In the genomic region with DNA sequence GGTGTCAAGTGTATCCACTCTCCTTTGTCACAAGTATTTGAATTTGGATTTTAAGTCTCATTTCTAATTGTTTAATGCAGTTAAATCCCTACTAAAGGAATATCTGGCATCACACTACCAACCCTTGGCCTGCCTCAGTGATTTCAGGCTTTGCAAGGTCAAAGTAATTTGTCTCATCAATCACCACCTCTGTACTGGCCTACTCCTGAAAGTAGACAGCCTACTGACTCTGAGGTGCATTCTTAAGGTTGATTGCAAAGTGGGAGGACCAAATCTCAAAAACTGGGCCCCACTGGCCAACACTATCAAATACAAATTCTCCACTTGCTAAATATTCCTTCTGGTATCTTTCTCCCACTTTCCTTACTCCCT, we compare ENCODE assay signal across 16 cellular contexts. TPM values are rescaled to one million over a fixed set of nuclear protein-coding genes. Genes with fewer than 3 reads are reported as not detected.
DNase-seq lines count a peak whose midpoint lies in the region; ATAC-seq and TF ChIP-seq lines count a peak whose summit lies in the region.
"Had no signal": no experiment of that assay in that cellular context is flagged by ENCODE, and none has a peak within 500 bp of the region (broad histone marks: within the 10 kb centered on the region; RNA-seq: fewer than 3 reads in every experiment).

No MANE protein-coding gene starts in this region.

- no peak overlapping the region for H3K4me3 Mint-ChIP-seq in type B pancreatic cell
- no peak overlapping the region for H3K4me3 Mint-ChIP-seq in T-helper 17 cell
- H3K4me3 Mint-ChIP-seq: brain had no signal

- peaks cover 7% of the 10 kb centered on the region for H3K4me1 Mint-ChIP-seq in type B pancreatic cell (ENCODE audit: unreplicated experiment)
- H3K4me1 Mint-ChIP-seq in T-helper 17 cell: peaks cover 3% of the 10 kb centered on the region
- H3K4me1 Mint-ChIP-seq: brain had no signal

- H3K9me3 Mint-ChIP-seq in activated naive CD4-positive, alpha-beta T cell treated with anti-CD3 and anti-CD28 coated beads, Interleukin-2, amount 50 U/mL, for 72 hours: no peaks in the 10 kb centered on the region
- no peaks in the 10 kb centered on the region for H3K9me3 Mint-ChIP-seq in type B pancreatic cell

- peak; percentile 31 to 32 for ATAC-seq in activated naive CD4-positive, alpha-beta T cell treated with anti-CD3 and anti-CD28 coated beads, Interleukin-2, amount 50 U/mL, for 72 hours
- ATAC-seq in GM21619 (IDR thresholded peaks at IDR 0.05; ENCODE audit: unreplicated experiment) (peak; percentile 27), HG03378 (IDR thresholded peaks at IDR 0.05; ENCODE audit: unreplicated experiment) (peak; percentile 32), T-helper 17 cell (no peak)

- H3K9me3 ChIP-seq in T-helper 17 cell (ENCODE audit: control insufficient read depth, low read length, poor library complexity, severe bottlenecking): no peaks in the 10 kb centered on the region

- no peak for DNase-seq in activated naive CD4-positive, alpha-beta T cell treated with anti-CD3 and anti-CD28 coated beads, Interleukin-2, amount 50 U/mL, for 72 hours (ENCODE audit: low spot score in 2 of 2)
- no peak for DNase-seq in activated naive CD4-positive, alpha-beta T cell (lab: John Stamatoyannopoulos, UW)
- no peak for DNase-seq in type B pancreatic cell (ENCODE audit: extremely low spot score, unreplicated experiment)
- no peak for DNase-seq in T-helper 17 cell
- no peak for DNase-seq in NCI-H82 treated with DMSO at 0.1 percent for 48 hours (lab: John Stamatoyannopoulos, UW; ENCODE audit: unreplicated experiment)
- no peak for DNase-seq in iPS-NIHi7 (ENCODE audit: extremely low spot score)
- DNase-seq: activated effector memory CD4-positive, alpha-beta T cell treated with anti-CD3 and anti-CD28 coated beads, Interleukin-2, amount 50 U/mL, for 16 hours; effector CD8-positive, alpha-beta T cell; GF-D8 had no signal

- no peak for TF ChIP-seq CTCF in type B pancreatic cell (conservative IDR thresholded peaks at IDR 0.05)

- no peaks in the 10 kb centered on the region for H3K27me3 Mint-ChIP-seq in type B pancreatic cell
- H3K27me3 Mint-ChIP-seq in T-helper 17 cell: no peaks in the 10 kb centered on the region
- H3K27me3 Mint-ChIP-seq: brain had no signal

- no peaks in the 10 kb centered on the region for H3K36me3 Mint-ChIP-seq in activated naive CD4-positive, alpha-beta T cell treated with anti-CD3 and anti-CD28 coated beads, Interleukin-2, amount 50 U/mL, for 72 hours
- H3K36me3 Mint-ChIP-seq in type B pancreatic cell (no peaks in the 10 kb centered on the region), T-helper 17 cell (ENCODE audit: low read depth) (no peaks in the 10 kb centered on the region)
- H3K36me3 Mint-ChIP-seq: brain had no signal

- no peak overlapping the region for H3K27ac Mint-ChIP-seq in activated naive CD4-positive, alpha-beta T cell treated with anti-CD3 and anti-CD28 coated beads, Interleukin-2, amount 50 U/mL, for 72 hours
- H3K27ac Mint-ChIP-seq in type B pancreatic cell (peak overlapping the region; percentile 1), T-helper 17 cell (no peak overlapping the region)
- H3K27ac Mint-ChIP-seq: brain had no signal

RNA-seq across cellular contexts. Expression of a gene that starts 0.9 kb away (rescaled TPM):
- total RNA-seq in activated naive CD4-positive, alpha-beta T cell treated with anti-CD3 and anti-CD28 coated beads, Interleukin-2, amount 50 U/mL, for 72 hours: not detected
- total RNA-seq in type B pancreatic cell (ENCODE audit: low replicate concordance): not detected in 2 replicates
- total RNA-seq in T-helper 17 cell: not detected
- total RNA-seq: A673, Caco-2, osteocyte, temporal lobe had no signal

RNA-seq across cellular contexts. Expression of a gene that starts 28.3 kb away (rescaled TPM):
- total RNA-seq in activated naive CD4-positive, alpha-beta T cell treated with anti-CD3 and anti-CD28 coated beads, Interleukin-2, amount 50 U/mL, for 72 hours: under 1 TPM in 1 of 2 donors, not detected in 1; 0.51 TPM
- total RNA-seq in type B pancreatic cell (ENCODE audit: low replicate concordance) (49.2 and 105 TPM in 2 replicates), T-helper 17 cell (not detected)
- total RNA-seq: A673 had no signal

Comparison
In these comparisons a context has a peak if more than half of its experiments do, and no peak if none do; other contexts are left out.
1. RNA of a gene that starts 28.3 kb away (total RNA-seq): 49.2 to 105 TPM in type B pancreatic cell; 0.51 TPM in activated naive CD4-positive, alpha-beta T cell treated with anti-CD3 and anti-CD28 coated beads, Interleukin-2, amount 50 U/mL, for 72 hours and not detected in T-helper 17 cell; every median in the first group is over 10 times any median in the second.